Comparison of ENCODE assay signal across 8 cellular contexts in the genomic region with DNA sequence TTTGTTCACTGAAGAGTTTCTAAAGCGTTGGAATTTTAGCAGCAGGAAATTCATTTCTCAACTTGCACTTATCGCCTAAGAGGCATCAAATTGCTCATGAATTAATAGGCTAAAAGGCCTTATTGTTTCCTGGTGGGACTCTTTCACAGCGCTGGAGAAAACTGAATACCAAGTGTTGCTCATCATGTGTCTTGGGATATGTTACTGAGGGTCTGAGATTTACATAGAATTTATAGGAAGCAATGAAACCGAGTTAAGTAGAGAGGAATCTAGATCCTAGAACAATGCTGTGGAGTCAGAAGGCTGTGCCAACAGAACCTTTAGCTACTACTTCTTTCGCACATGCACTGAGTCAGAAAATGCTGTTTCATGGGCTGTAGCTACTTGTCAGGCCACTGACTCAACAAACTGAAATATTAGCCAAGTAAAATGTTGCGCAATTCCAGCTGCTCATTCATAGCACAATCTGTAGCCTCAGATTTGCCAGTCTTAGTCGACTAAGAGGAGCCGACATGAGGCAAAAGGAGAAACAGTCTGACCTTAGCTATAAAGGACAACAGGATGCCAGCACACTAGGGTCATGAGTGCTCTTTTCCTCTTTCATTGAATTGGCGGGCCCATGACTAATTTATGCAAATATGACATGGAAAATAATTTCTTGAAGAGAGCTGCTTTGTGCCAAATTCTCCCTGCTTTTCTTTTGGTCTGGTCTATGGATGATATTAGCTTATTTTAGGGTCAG. TPM values are rescaled to one million over a fixed set of nuclear protein-coding genes. Genes with fewer than 3 reads are reported as not detected.
A peak's percentile ranks its signal among the peaks of the same experiment; 100 is the strongest.
DNase-seq lines count a peak whose midpoint lies in the region; ATAC-seq and TF ChIP-seq lines count a peak whose summit lies in the region.
"Had no signal": no experiment of that assay in that cellular context is flagged by ENCODE, and none has a peak within 500 bp of the region (broad histone marks: within the 10 kb centered on the region; RNA-seq: fewer than 3 reads in every experiment).

No MANE protein-coding gene starts in this region.

- no peaks in the 10 kb centered on the region for H3K9me3 ChIP-seq in lower lobe of right lung

- H3K27ac Mint-ChIP-seq in chondrocyte (ENCODE audit: unreplicated experiment), result peak overlapping the region; percentile 93

- H3K9me3 Mint-ChIP-seq in chondrocyte (ENCODE audit: low read depth), result no peaks in the 10 kb centered on the region

- H3K4me3 ChIP-seq in lower lobe of right lung, result no peak overlapping the region

- no peaks in the 10 kb centered on the region for H3K27me3 ChIP-seq in lower lobe of right lung (ENCODE audit: low read depth)

- no peak for TF ChIP-seq CTCF in chondrocyte (IDR thresholded peaks at IDR 0.05)
- TF ChIP-seq CTCF in lower lobe of right lung (IDR thresholded peaks at IDR 0.05), result no peak

- H3K27ac ChIP-seq in lower lobe of right lung, result peak overlapping the region; percentile 47
- H3K27ac ChIP-seq: parathyroid adenoma had no signal

- DNase-seq in H4 (ENCODE audit: low spot score), result peak; percentile 94
- DNase-seq in NCI-H446 treated with DMSO at 0.1 percent for 48 hours (lab: John Stamatoyannopoulos, UW), result peak; percentile 29
- DNase-seq in chondrocyte (ENCODE audit: low spot score), result no peak
- no peak for DNase-seq in lower lobe of right lung
- no peak for DNase-seq in HuH-7 (ENCODE audit: low spot score)
- no peak for DNase-seq in HuH-7.5 (ENCODE audit: low spot score)

- H3K36me3 ChIP-seq in lower lobe of right lung, result no peaks in the 10 kb centered on the region

- no peak overlapping the region for H3K4me3 Mint-ChIP-seq in chondrocyte (ENCODE audit: unreplicated experiment)

- H3K27me3 Mint-ChIP-seq in chondrocyte (ENCODE audit: low read depth), result no peaks in the 10 kb centered on the region

- peaks cover 58% of the 10 kb centered on the region for H3K4me1 Mint-ChIP-seq in chondrocyte (ENCODE audit: low read depth)

- intact Hi-C loops in lower lobe of right lung (cut with DNase I), result no loop called here

- ATAC-seq in lower lobe of right lung (peak; percentile 89 to 92), GM19455 (IDR thresholded peaks at IDR 0.05; ENCODE audit: unreplicated experiment) (no peak)

- no peaks in the 10 kb centered on the region for H3K36me3 Mint-ChIP-seq in chondrocyte (ENCODE audit: low read depth)

- H3K4me1 ChIP-seq in lower lobe of right lung, result peaks cover 30% of the 10 kb centered on the region
- H3K4me1 ChIP-seq: parathyroid adenoma had no signal

RNA-seq across cellular contexts. Expression of a gene that starts 35.9 kb away (rescaled TPM):
- 26.7 and 45.3 TPM in 2 replicates for total RNA-seq in H4 (2014; rRNA removed; shearing (Covaris generic))
- total RNA-seq in chondrocyte, result 0.27 to 0.48 TPM (median 0.46 TPM) in 3 replicates
- total RNA-seq in lower lobe of right lung, result 6.2 TPM

Comparison
In these comparisons a context has a peak if more than half of its experiments do, and no peak if none do; other contexts are left out.
1. DNase-seq: peak in H4 (single experiment) and NCI-H446 treated with DMSO at 0.1 percent for 48 hours (single experiment); none in chondrocyte (single experiment), lower lobe of right lung (single experiment), HuH-7 (single experiment) and HuH-7.5 (single experiment).